In genomic region chr14:100132161-100132902, GRCh38 we compare ENCODE assay signal across 14 cellular contexts. TPM values are rescaled to one million over a fixed set of nuclear protein-coding genes. Genes with fewer than 3 reads are reported as not detected.
DNase-seq lines count a peak whose midpoint lies in the region; ATAC-seq and TF ChIP-seq lines count a peak whose summit lies in the region.
"Had no signal": no experiment of that assay in that cellular context is flagged by ENCODE, and none has a peak within 500 bp of the region (broad histone marks: within the 10 kb centered on the region; RNA-seq: fewer than 3 reads in every experiment).

No MANE protein-coding gene starts in this region.

- peaks cover 8 to 53% (median 38%) of the 10 kb centered on the region in 5 donors for H3K4me1 ChIP-seq in subcutaneous abdominal adipose tissue (ENCODE audit: control insufficient read depth in 5 of 5, insufficient read depth in 5 of 5, low read length in 5 of 5)
- H3K4me1 ChIP-seq in Caco-2 = peaks cover 15% of the 10 kb centered on the region
- H3K4me1 ChIP-seq: HAP-1 had no signal

- H3K36me3 ChIP-seq in subcutaneous abdominal adipose tissue (ENCODE audit: control insufficient read depth in 5 of 5, insufficient read depth in 5 of 5, low read length in 5 of 5) (peaks cover 0 to 76% (median 26%) of the 10 kb centered on the region in 5 donors), Caco-2 (ENCODE audit: control insufficient read depth, insufficient read depth, low read length) (no peaks in the 10 kb centered on the region)

- H3K4me1 Mint-ChIP-seq in activated CD4-positive, alpha-beta T cell treated with anti-CD3 and anti-CD28 coated beads, Interleukin-2, amount 10 ng/mL, durations not matched to agents 24 days and 14 days = peaks cover 3% of the 10 kb centered on the region
- H3K4me1 Mint-ChIP-seq in WTC11 (peaks cover 12% of the 10 kb centered on the region), Caco-2 (ENCODE audit: low read depth, unreplicated experiment) (peaks cover 14% of the 10 kb centered on the region)
- peaks cover 0 to 10% of the 10 kb centered on the region in 2 donors for H3K4me1 Mint-ChIP-seq in natural killer cell treated with Interleukin-12 subunit alpha and Interleukin-12 subunit beta and Interleukin-15 and Interleukin-18, amount 100 ng/mL, for 72 hours (ENCODE audit: low read depth in 2 of 2)

- no peaks in the 10 kb centered on the region for H3K27me3 ChIP-seq in subcutaneous abdominal adipose tissue (ENCODE audit: control insufficient read depth in 5 of 5, insufficient read depth in 4 of 5, low read length in 5 of 5)
- no peaks in the 10 kb centered on the region for H3K27me3 ChIP-seq in Caco-2 (replicated peaks; ENCODE audit: control insufficient read depth, insufficient read depth, low read length)
- H3K27me3 ChIP-seq: sigmoid colon had no signal

- H3K27me3 Mint-ChIP-seq in activated CD4-positive, alpha-beta T cell treated with anti-CD3 and anti-CD28 coated beads, Interleukin-2, amount 10 ng/mL, durations not matched to agents 24 days and 14 days = no peaks in the 10 kb centered on the region
- no peaks in the 10 kb centered on the region for H3K27me3 Mint-ChIP-seq in WTC11 (ENCODE audit: low read depth)
- no peaks in the 10 kb centered on the region for H3K27me3 Mint-ChIP-seq in Caco-2 (ENCODE audit: insufficient read depth, unreplicated experiment)
- H3K27me3 Mint-ChIP-seq in natural killer cell treated with Interleukin-12 subunit alpha and Interleukin-12 subunit beta and Interleukin-15 and Interleukin-18, amount 100 ng/mL, for 72 hours = no peaks in the 10 kb centered on the region

- BruUV-seq in Caco-2 (replicated peaks; lab: Mats Ljungman, UMichigan) = no TSS peak

- peak overlapping the region in 1 of 5 donors; percentile 14 for H3K9ac ChIP-seq in subcutaneous abdominal adipose tissue (ENCODE audit: low read length in 5 of 5)

- peak overlapping the region; percentile 29 for H3K27ac Mint-ChIP-seq in activated CD4-positive, alpha-beta T cell treated with anti-CD3 and anti-CD28 coated beads, Interleukin-2, amount 10 ng/mL, durations not matched to agents 24 days and 14 days
- H3K27ac Mint-ChIP-seq in WTC11 (0 out of 2 replicates have a peak overlapping the region, but pooled peaks have one; percentile 41), Caco-2 (ENCODE audit: unreplicated experiment) (no peak overlapping the region)
- H3K27ac Mint-ChIP-seq in natural killer cell treated with Interleukin-12 subunit alpha and Interleukin-12 subunit beta and Interleukin-15 and Interleukin-18, amount 100 ng/mL, for 72 hours = no peak overlapping the region
- H3K27ac Mint-ChIP-seq: mesothelial cell of epicardium had no signal

- no peak for ATAC-seq in WTC11
- no peak for ATAC-seq in natural killer cell treated with Interleukin-12 subunit alpha and Interleukin-12 subunit beta and Interleukin-15 and Interleukin-18, amount 100 ng/mL, for 72 hours
- no peak for ATAC-seq in GM18517 (IDR thresholded peaks at IDR 0.05; ENCODE audit: unreplicated experiment)
- ATAC-seq: activated T-cell treated with anti-CD3 and anti-CD28 coated beads, Interleukin-2, amount 50 U/mL, for 4 hours had no signal

- intact Hi-C loops in activated CD4-positive, alpha-beta T cell treated with anti-CD3 and anti-CD28 coated beads, Interleukin-2, amount 10 ng/mL, durations not matched to agents 24 days and 14 days (cut with micrococcal nuclease) = no loop called here
- intact Hi-C loops in Caco-2 (cut with micrococcal nuclease; ENCODE audit: unreplicated experiment) = no loop called here

- DNase-seq in activated CD4-positive, alpha-beta T cell treated with anti-CD3 and anti-CD28 coated beads, Interleukin-2, amount 10 ng/mL, durations not matched to agents 24 days and 14 days = no peak
- no peak for DNase-seq in activated CD4-positive, alpha-beta T cell treated with anti-CD3 and anti-CD28 coated beads for 1 hour
- DNase-seq in WTC11 (ENCODE audit: low spot score) (no peak), fibroblast of the conjunctiva (ENCODE audit: low read depth) (peak; percentile 47), Caco-2 (no peak)
- no peak for DNase-seq in natural killer cell treated with Interleukin-12 subunit alpha and Interleukin-12 subunit beta and Interleukin-15 and Interleukin-18, amount 100 ng/mL, for 72 hours (ENCODE audit: low spot score)
- DNase-seq: activated T-cell treated with anti-CD3 and anti-CD28 coated beads, Interleukin-2, amount 50 U/mL, for 4 hours; cerebellar nuclear complex; Karpas-422; sigmoid colon had no signal

- POLR2A ChIA-PET in WTC11 (lab: Charles Lee) (no interaction called here), Caco-2 (lab: Charles Lee) (no interaction called here)

- CTCF ChIA-PET in WTC11 (lab: Charles Lee) = interaction anchor here (0.9 to 2.7 kb wide), 7 partner anchors 8 to 61 kb away, joined by 3 to 18 read pairs (median 13); partner anchors contain the start of gene DEGS2
- CTCF ChIA-PET in Caco-2 (lab: Charles Lee) = interaction anchor here (0.6 to 1.8 kb wide), 3 partner anchors 61 to 251 kb away, joined by 3 to 9 read pairs (median 5); no protein-coding TSS in a partner anchor

- H3K36me3 Mint-ChIP-seq in activated CD4-positive, alpha-beta T cell treated with anti-CD3 and anti-CD28 coated beads, Interleukin-2, amount 10 ng/mL, durations not matched to agents 24 days and 14 days (ENCODE audit: low read depth) = peaks cover 75% of the 10 kb centered on the region
- H3K36me3 Mint-ChIP-seq in WTC11 = no peaks in the 10 kb centered on the region; the same call in 1 of the 2 replicates
- H3K36me3 Mint-ChIP-seq in Caco-2 (ENCODE audit: insufficient read depth, unreplicated experiment) = peaks cover 6% of the 10 kb centered on the region
- H3K36me3 Mint-ChIP-seq in natural killer cell treated with Interleukin-12 subunit alpha and Interleukin-12 subunit beta and Interleukin-15 and Interleukin-18, amount 100 ng/mL, for 72 hours = peaks cover 5% of the 10 kb centered on the region

- peak overlapping the region; percentile 60 for H3K27ac ChIP-seq in subcutaneous abdominal adipose tissue (ENCODE audit: low read depth, low read length)

- TF ChIP-seq CTCF in WTC11 (IDR thresholded peaks at IDR 0.05) (no peak), Caco-2 (IDR thresholded peaks at IDR 0.05; ENCODE audit: insufficient read depth in 1 of 2, low read depth in 1 of 2, low read length in 1 of 2, severe bottlenecking in 1 of 2, unreplicated experiment in 1 of 2) (no peak)

- H3K4me3 Mint-ChIP-seq in activated CD4-positive, alpha-beta T cell treated with anti-CD3 and anti-CD28 coated beads, Interleukin-2, amount 10 ng/mL, durations not matched to agents 24 days and 14 days = no peak overlapping the region
- H3K4me3 Mint-ChIP-seq in WTC11 (no peak overlapping the region), Caco-2 (ENCODE audit: unreplicated experiment) (no peak overlapping the region)
- no peak overlapping the region for H3K4me3 Mint-ChIP-seq in natural killer cell treated with Interleukin-12 subunit alpha and Interleukin-12 subunit beta and Interleukin-15 and Interleukin-18, amount 100 ng/mL, for 72 hours
- H3K4me3 Mint-ChIP-seq: activated T-cell treated with anti-CD3 and anti-CD28 coated beads, Interleukin-2, amount 50 U/mL, for 4 hours; mesothelial cell of epicardium had no signal

- H3K9me3 Mint-ChIP-seq in activated CD4-positive, alpha-beta T cell treated with anti-CD3 and anti-CD28 coated beads, Interleukin-2, amount 10 ng/mL, durations not matched to agents 24 days and 14 days = no peaks in the 10 kb centered on the region
- H3K9me3 Mint-ChIP-seq in WTC11 (no peaks in the 10 kb centered on the region), Caco-2 (ENCODE audit: unreplicated experiment) (no peaks in the 10 kb centered on the region)
- H3K9me3 Mint-ChIP-seq in natural killer cell treated with Interleukin-12 subunit alpha and Interleukin-12 subunit beta and Interleukin-15 and Interleukin-18, amount 100 ng/mL, for 72 hours = no peaks in the 10 kb centered on the region
- H3K9me3 Mint-ChIP-seq: activated T-cell treated with anti-CD3 and anti-CD28 coated beads, Interleukin-2, amount 50 U/mL, for 4 hours; mesothelial cell of epicardium had no signal

- H3K9me3 ChIP-seq in subcutaneous abdominal adipose tissue (ENCODE audit: control insufficient read depth in 5 of 5, low read length in 5 of 5) (no peaks in the 10 kb centered on the region), Caco-2 (no peaks in the 10 kb centered on the region)
- H3K9me3 ChIP-seq: HAP-1, sigmoid colon had no signal

- H3K4me3 ChIP-seq in subcutaneous abdominal adipose tissue (ENCODE audit: low read depth in 1 of 5, low read length in 5 of 5) (no peak overlapping the region), Caco-2 (ENCODE audit: low read depth, low read length) (no peak overlapping the region)
- H3K4me3 ChIP-seq: HAP-1, sigmoid colon had no signal

TF ChIP-seq in WTC11, 78 proteins besides CTCF, POLR2A, EP300 and RAD21:
- TF ChIP-seq ZNF317 (CRISPR knock-in tag; IDR thresholded peaks at IDR 0.05; ENCODE audit: borderline replicate concordance, low read depth) = no peak

RNA-seq across cellular contexts. Expression of gene DEGS2, which starts 27.1 kb away (rescaled TPM):
- 0.09 and 0.35 TPM in 2 replicates for total RNA-seq in activated CD4-positive, alpha-beta T cell treated with anti-CD3 and anti-CD28 coated beads, Interleukin-2, amount 10 ng/mL, durations not matched to agents 24 days and 14 days
- total RNA-seq in WTC11 (2021) (0.53 to 1.6 TPM (median 0.55 TPM) in 3 replicates), Caco-2 (2022) (3.8 and 5.1 TPM in 2 replicates)
- under 1 TPM in 1 of 2 donors, not detected in 1; 0.33 TPM for total RNA-seq in natural killer cell treated with Interleukin-12 subunit alpha and Interleukin-12 subunit beta and Interleukin-15 and Interleukin-18, amount 100 ng/mL, for 72 hours

Comparison
In these comparisons a context has a peak if more than half of its experiments do, and no peak if none do; other contexts are left out.
1. H3K27ac Mint-ChIP-seq: peak in activated CD4-positive, alpha-beta T cell treated with anti-CD3 and anti-CD28 coated beads, Interleukin-2, amount 10 ng/mL, durations not matched to agents 24 days and 14 days (single experiment) and WTC11 (single experiment); none in Caco-2 (single experiment) and natural killer cell treated with Interleukin-12 subunit alpha and Interleukin-12 subunit beta and Interleukin-15 and Interleukin-18, amount 100 ng/mL, for 72 hours (0 of 2).